Comparison of ENCODE assay signal across 17 cellular contexts in genomic region chr6:18488526-18489270, GRCh38.
A peak's percentile ranks its signal among the peaks of the same experiment; 100 is the strongest.
DNase-seq lines count a peak whose midpoint lies in the region; ATAC-seq, FAIRE-seq and TF ChIP-seq lines count a peak whose summit lies in the region.
"Had no signal": no experiment of that assay in that cellular context is flagged by ENCODE, and none has a peak within 500 bp of the region (broad histone marks: within the 10 kb centered on the region; RNA-seq: fewer than 3 reads in every experiment).

No MANE protein-coding gene starts in this region.

- H3K4me3 ChIP-seq in HAP-1 (no peak overlapping the region), epithelial cell of esophagus (ENCODE audit: low read length) (peak overlapping the region; percentile 9)
- H3K4me3 ChIP-seq: colonic mucosa, SJCRH30, tibial nerve had no signal

- H3K36me3 ChIP-seq in HAP-1 (replicated peaks): no peaks in the 10 kb centered on the region
- H3K36me3 ChIP-seq: colonic mucosa, SJCRH30, tibial nerve had no signal

- no peaks in the 10 kb centered on the region for H3K9me3 ChIP-seq in HAP-1
- H3K9me3 ChIP-seq: colonic mucosa, SJCRH30, tibial nerve had no signal

- no peaks in the 10 kb centered on the region for H3K27me3 ChIP-seq in HAP-1 (ENCODE audit: low read depth)
- H3K27me3 ChIP-seq: colonic mucosa, SJCRH30, tibial nerve had no signal

- peaks cover 13% of the 10 kb centered on the region for H3K4me1 ChIP-seq in HAP-1
- H3K4me1 ChIP-seq: colonic mucosa, tibial nerve had no signal

- in situ Hi-C loops in HAP-1 (cut with MboI; ENCODE audit: low sequenced_read_pairs): no loop called here

- no peak for FAIRE-seq in RCC 7860 (lab: Jason Lieb, UNC)
- FAIRE-seq: HTR-8/SVneo had no signal

- peak; percentile 66 to 95 for DNase-seq in HAP-1 (ENCODE audit: low spot score in 2 of 2)
- DNase-seq in RCC 7860 (ENCODE audit: low spot score): peak; percentile 6
- peak; percentile 89 for DNase-seq in epithelial cell of esophagus (ENCODE audit: low read depth)
- DNase-seq in renal cortical epithelial cell (ENCODE audit: low read depth): peak; percentile 97
- DNase-seq in NCI-H1417 (lab: John Stamatoyannopoulos, UW): no peak
- DNase-seq in NCI-H2081 (lab: John Stamatoyannopoulos, UW): no peak
- DNase-seq in activated naive CD4-positive, alpha-beta T cell treated with anti-CD3 and anti-CD28 coated beads, Interleukin-2, amount 50 U/mL, for 16 hours: no peak
- DNase-seq: activated CD4-positive, CD25-positive, alpha-beta regulatory T cell treated with anti-CD3 and anti-CD28 coated beads, Interleukin-2, amount 50 U/mL, for 72 hours; colonic mucosa; NCI-H187 treated with DMSO at 0.1 percent for 48 hours; NCI-H510A treated with DMSO at 0.1 percent for 48 hours had no signal

- TF ChIP-seq CTCF in epithelial cell of esophagus (IDR thresholded peaks at IDR 0.05; ENCODE audit: insufficient read depth, low read depth, low read length, missing control alignments): no peak

- ATAC-seq in GM18907 (IDR thresholded peaks at IDR 0.05; ENCODE audit: unreplicated experiment): no peak
- ATAC-seq: HCT116; stimulated activated effector memory CD8-positive, alpha-beta T cell treated with anti-CD3 and anti-CD28 coated beads, Interleukin-12 subunit alpha, Interleukin-12 subunit beta, amount 100 ng/mL, for 72 hours had no signal

Comparison
In these comparisons a context has a peak if more than half of its experiments do, and no peak if none do; other contexts are left out.
1. DNase-seq: peak in HAP-1 (2 of 2), RCC 7860 (single experiment), epithelial cell of esophagus (single experiment) and renal cortical epithelial cell (single experiment); none in NCI-H1417 (0 of 3), NCI-H2081 (0 of 2) and activated naive CD4-positive, alpha-beta T cell treated with anti-CD3 and anti-CD28 coated beads, Interleukin-2, amount 50 U/mL, for 16 hours (single experiment).